1 cellular context compared by ENCODE assay signal in the genomic region with DNA sequence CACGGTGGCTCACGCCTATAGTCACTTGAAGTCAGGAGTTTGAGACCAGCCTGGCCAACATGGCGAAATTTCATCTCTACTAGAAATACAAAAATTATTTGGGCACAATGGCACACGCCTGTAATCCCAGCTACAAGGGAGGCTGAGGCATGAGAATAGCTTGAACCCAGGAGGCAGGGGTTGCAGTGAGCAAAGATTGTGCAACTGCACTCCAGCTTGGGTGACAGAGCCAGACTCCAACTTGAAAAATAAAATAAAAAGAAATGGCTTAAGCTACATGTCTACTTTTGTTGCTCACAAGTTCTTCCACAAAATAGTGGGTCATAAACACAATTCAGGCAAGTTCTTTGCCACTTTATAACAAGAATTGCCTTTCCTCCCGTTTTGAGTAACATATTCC.
TF ChIP-seq lines count a peak whose summit lies in the region.

No MANE protein-coding gene starts in this region.

TF ChIP-seq in K562, 482 proteins besides CTCF, POLR2A, EP300 and RAD21:
- TF ChIP-seq ATF7 (IDR thresholded peaks at IDR 0.05) (no peak), THRAP3 (IDR thresholded peaks at IDR 0.05; ENCODE audit: borderline replicate concordance) (no peak), CEBPB (tag; IDR thresholded peaks at IDR 0.05) (peak; percentile 72), SRSF7 (optimal IDR thresholded peaks at IDR 0.05; ENCODE audit: low read depth, low read length) (no peak), JUNB (CRISPR knock-in tag; conservative IDR thresholded peaks at IDR 0.05) (no peak), SREBF1 (IDR thresholded peaks at IDR 0.05; ENCODE audit: borderline replicate concordance, low read depth, low read length) (no peak), LARP7 (IDR thresholded peaks at IDR 0.05) (no peak), CEBPG (CRISPR knock-in tag; IDR thresholded peaks at IDR 0.05) (peak; percentile 35; the same call in 1 of the 2 replicates), CEBPG (tag; conservative IDR thresholded peaks at IDR 0.05 in 1 of 2, IDR thresholded peaks at IDR 0.05 in 1 of 2) (peak in 1 of 2 experiments; percentile 25; a peak in 1 of 4 replicates)
- TF ChIP-seq, protein P1, sequence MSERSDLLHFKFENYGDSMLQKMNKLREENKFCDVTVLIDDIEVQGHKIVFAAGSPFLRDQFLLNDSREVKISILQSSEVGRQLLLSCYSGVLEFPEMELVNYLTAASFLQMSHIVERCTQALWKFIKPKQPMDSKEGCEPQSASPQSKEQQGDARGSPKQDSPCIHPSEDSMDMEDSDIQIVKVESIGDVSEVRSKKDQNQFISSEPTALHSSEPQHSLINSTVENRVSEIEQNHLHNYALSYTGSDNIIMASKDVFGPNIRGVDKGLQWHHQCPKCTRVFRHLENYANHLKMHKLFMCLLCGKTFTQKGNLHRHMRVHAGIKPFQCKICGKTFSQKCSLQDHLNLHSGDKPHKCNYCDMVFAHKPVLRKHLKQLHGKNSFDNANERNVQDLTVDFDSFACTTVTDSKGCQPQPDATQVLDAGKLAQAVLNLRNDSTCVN (CRISPR knock-in tag; IDR thresholded peaks at IDR 0.05), result no peak
- TF ChIP-seq, protein P2, sequence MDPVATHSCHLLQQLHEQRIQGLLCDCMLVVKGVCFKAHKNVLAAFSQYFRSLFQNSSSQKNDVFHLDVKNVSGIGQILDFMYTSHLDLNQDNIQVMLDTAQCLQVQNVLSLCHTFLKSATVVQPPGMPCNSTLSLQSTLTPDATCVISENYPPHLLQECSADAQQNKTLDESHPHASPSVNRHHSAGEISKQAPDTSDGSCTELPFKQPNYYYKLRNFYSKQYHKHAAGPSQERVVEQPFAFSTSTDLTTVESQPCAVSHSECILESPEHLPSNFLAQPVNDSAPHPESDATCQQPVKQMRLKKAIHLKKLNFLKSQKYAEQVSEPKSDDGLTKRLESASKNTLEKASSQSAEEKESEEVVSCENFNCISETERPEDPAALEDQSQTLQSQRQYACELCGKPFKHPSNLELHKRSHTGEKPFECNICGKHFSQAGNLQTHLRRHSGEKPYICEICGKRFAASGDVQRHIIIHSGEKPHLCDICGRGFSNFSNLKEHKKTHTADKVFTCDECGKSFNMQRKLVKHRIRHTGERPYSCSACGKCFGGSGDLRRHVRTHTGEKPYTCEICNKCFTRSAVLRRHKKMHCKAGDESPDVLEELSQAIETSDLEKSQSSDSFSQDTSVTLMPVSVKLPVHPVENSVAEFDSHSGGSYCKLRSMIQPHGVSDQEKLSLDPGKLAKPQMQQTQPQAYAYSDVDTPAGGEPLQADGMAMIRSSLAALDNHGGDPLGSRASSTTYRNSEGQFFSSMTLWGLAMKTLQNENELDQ (CRISPR knock-in tag; IDR thresholded peaks at IDR 0.05; ENCODE audit: borderline replicate concordance), result no peak
